Comparison of ENCODE assay signal across 23 cellular contexts in the genomic region with DNA sequence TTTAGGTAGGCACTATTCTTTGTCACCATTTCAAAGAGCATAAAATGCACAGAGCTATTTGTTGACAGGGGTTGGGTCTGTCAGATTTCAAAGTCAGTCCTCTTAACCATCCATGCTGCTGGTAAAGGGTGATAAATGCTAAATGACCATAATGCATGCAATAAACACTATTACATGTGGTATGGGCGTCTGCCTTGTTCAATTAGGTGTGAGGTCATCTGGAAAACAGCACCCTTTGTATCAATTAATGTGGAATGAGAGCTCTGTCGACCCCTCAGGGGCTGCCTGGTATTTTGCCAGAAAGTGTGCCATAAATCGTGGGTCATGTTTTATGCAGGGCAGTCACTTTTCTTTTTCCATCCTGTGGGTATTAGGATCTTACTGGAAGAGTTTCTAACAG.
DNase-seq lines count a peak whose midpoint lies in the region; ATAC-seq, FAIRE-seq and TF ChIP-seq lines count a peak whose summit lies in the region.
"Had no signal": no experiment of that assay in that cellular context is flagged by ENCODE, and none has a peak within 500 bp of the region (broad histone marks: within the 10 kb centered on the region; RNA-seq: fewer than 3 reads in every experiment).

No MANE protein-coding gene starts in this region.

- no peaks in the 10 kb centered on the region for H3K27me3 ChIP-seq in transverse colon
- H3K27me3 ChIP-seq: BLaER1 had no signal

- whole genome bisulfite sequencing in A549 (ENCODE audit: missing lambda C conversion rate): 1% methylated on average over 3 of the region's 3 CpGs
- 28% methylated on average over 3 of the region's 3 CpGs; no CpG with 5 or more reads in 1 of the 2 donors for WGBS in transverse colon (ENCODE audit: low coverage in 1 of 2), 2 donors

- H3K4me1 ChIP-seq in A549 (no peaks in the 10 kb centered on the region), transverse colon (no peaks in the 10 kb centered on the region)
- H3K4me1 ChIP-seq: Caco-2, HAP-1 had no signal

- TF ChIP-seq EP300 in A549 (IDR thresholded peaks at IDR 0.05): no peak
- TF ChIP-seq EP300 in transverse colon (IDR thresholded peaks at IDR 0.05; ENCODE audit: low read depth): no peak

- H3K36me3 ChIP-seq in transverse colon: no peaks in the 10 kb centered on the region
- H3K36me3 ChIP-seq: BLaER1, HAP-1 had no signal

- in situ Hi-C loops in transverse colon (cut with MboI; ENCODE audit: low pct_ligation_motif_present in 1 of 4, low pct_unique_long_range_greater_than_20kb in 1 of 4, low sequenced_read_pairs in 3 of 4): no loop called here

- DNase-seq in NCI-H146 (lab: John Stamatoyannopoulos, UW): peak; percentile 16
- no peak for DNase-seq in NCI-H146 treated with DMSO at 0.1 percent for 48 hours (lab: John Stamatoyannopoulos, UW; ENCODE audit: unreplicated experiment)
- DNase-seq in A549 (ENCODE audit: low read depth in 1 of 2, low spot score in 1 of 2): no peak
- peak; percentile 92 for DNase-seq in NCI-H69 (lab: John Stamatoyannopoulos, UW)
- DNase-seq in transverse colon: no peak
- no peak for DNase-seq in NCI-H187 (lab: John Stamatoyannopoulos, UW)
- DNase-seq: 8988T; Caco-2; CD4-positive, CD25-positive, alpha-beta regulatory T cell; CD8-positive, alpha-beta T cell; DMS 273 treated with DMSO at 0.1 percent for 48 hours; DMS79; EL; GDM1; HFFc6 had no signal

- TF ChIP-seq POLR2A in A549 (IDR thresholded peaks at IDR 0.05; ENCODE audit: low read length) (no peak), transverse colon (IDR thresholded peaks at IDR 0.05) (no peak)

- intact Hi-C loops in transverse colon (cut with DNase I; ENCODE audit: low total_unique reads): no loop called here

- peak; percentile 86 for FAIRE-seq in A549 (lab: Jason Lieb, UNC)
- FAIRE-seq: GM12891, GM18507, H54 had no signal

- H3K27ac ChIP-seq in A549: no peak overlapping the region
- H3K27ac ChIP-seq in transverse colon: no peak overlapping the region
- H3K27ac ChIP-seq: BLaER1, C4-2B had no signal

- no peak for TF ChIP-seq CTCF in A549 (IDR thresholded peaks at IDR 0.05)
- TF ChIP-seq CTCF in transverse colon (IDR thresholded peaks at IDR 0.05): no peak

- no peak for ATAC-seq in A549
- no peak for ATAC-seq in SK-N-SH treated with all-trans-retinoic acid at 6 μM for 48 hours
- ATAC-seq: CD8-positive, alpha-beta T cell; GM23338 had no signal

- no peak overlapping the region for H3K4me2 ChIP-seq in A549
- H3K4me2 ChIP-seq: BLaER1, GM23338 had no signal

- CTCF ChIA-PET in A549 (lab: Yijun Ruan, JAX): interaction anchor here (0.6 to 1.5 kb wide), 2 partner anchors 10 to 280 kb away, joined by 3 read pairs; no protein-coding TSS in a partner anchor

- POLR2A ChIA-PET in A549 (lab: Yijun Ruan, JAX): no interaction called here

- no peak overlapping the region for H3K4me3 ChIP-seq in A549
- H3K4me3 ChIP-seq in transverse colon: no peak overlapping the region
- H3K4me3 ChIP-seq: BLaER1, GM23338, HAP-1 had no signal

- H3K9me3 ChIP-seq in A549: no peaks in the 10 kb centered on the region
- no peaks in the 10 kb centered on the region for H3K9me3 ChIP-seq in transverse colon
- H3K9me3 ChIP-seq: BLaER1, Caco-2, HAP-1 had no signal

- no peak for TF ChIP-seq RAD21 in A549 (conservative IDR thresholded peaks at IDR 0.05 in 1 of 2, IDR thresholded peaks at IDR 0.05 in 1 of 2)

TF ChIP-seq in A549, 52 proteins besides CTCF, POLR2A, EP300 and RAD21 (continues in another document):
- TF ChIP-seq, protein P1, sequence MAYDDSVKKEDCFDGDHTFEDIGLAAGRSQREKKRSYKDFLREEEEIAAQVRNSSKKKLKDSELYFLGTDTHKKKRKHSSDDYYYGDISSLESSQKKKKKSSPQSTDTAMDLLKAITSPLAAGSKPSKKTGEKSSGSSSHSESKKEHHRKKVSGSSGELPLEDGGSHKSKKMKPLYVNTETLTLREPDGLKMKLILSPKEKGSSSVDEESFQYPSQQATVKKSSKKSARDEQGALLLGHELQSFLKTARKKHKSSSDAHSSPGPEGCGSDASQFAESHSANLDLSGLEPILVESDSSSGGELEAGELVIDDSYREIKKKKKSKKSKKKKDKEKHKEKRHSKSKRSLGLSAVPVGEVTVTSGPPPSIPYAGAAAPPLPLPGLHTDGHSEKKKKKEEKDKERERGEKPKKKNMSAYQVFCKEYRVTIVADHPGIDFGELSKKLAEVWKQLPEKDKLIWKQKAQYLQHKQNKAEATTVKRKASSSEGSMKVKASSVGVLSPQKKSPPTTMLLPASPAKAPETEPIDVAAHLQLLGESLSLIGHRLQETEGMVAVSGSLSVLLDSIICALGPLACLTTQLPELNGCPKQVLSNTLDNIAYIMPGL (CRISPR knock-in tag; IDR thresholded peaks at IDR 0.05; ENCODE audit: borderline replicate concordance): no peak
- TF ChIP-seq POLR2AphosphoS2 (conservative IDR thresholded peaks at IDR 0.05; ENCODE audit: low read length) (no peak), ZNF302 (CRISPR knock-in tag; IDR thresholded peaks at IDR 0.05) (no peak), ZSCAN20 (CRISPR knock-in tag; IDR thresholded peaks at IDR 0.05) (no peak), HDAC2 (IDR thresholded peaks at IDR 0.05) (no peak), SREBF2 (IDR thresholded peaks at IDR 0.05) (no peak), RARB (CRISPR knock-in tag; IDR thresholded peaks at IDR 0.05) (no peak), ZFP36 (IDR thresholded peaks at IDR 0.05; ENCODE audit: borderline replicate concordance, partially characterized antibody) (no peak), CBX2 (IDR thresholded peaks at IDR 0.05; ENCODE audit: borderline replicate concordance, low read depth) (no peak), HOXB13 (CRISPR knock-in tag; IDR thresholded peaks at IDR 0.05; ENCODE audit: low read depth) (no peak), ESRRA (IDR thresholded peaks at IDR 0.05; ENCODE audit: borderline replicate concordance, low read length) (no peak), GATA3 (IDR thresholded peaks at IDR 0.05; ENCODE audit: borderline replicate concordance) (no peak), ZC3H11A (IDR thresholded peaks at IDR 0.05) (no peak), NPAS2 (CRISPR knock-in tag; IDR thresholded peaks at IDR 0.05; ENCODE audit: borderline replicate concordance) (no peak)
- TF ChIP-seq, protein P2, sequence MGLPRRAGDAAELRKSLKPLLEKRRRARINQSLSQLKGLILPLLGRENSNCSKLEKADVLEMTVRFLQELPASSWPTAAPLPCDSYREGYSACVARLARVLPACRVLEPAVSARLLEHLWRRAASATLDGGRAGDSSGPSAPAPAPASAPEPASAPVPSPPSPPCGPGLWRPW (IDR thresholded peaks at IDR 0.05): no peak
- TF ChIP-seq, protein P3, sequence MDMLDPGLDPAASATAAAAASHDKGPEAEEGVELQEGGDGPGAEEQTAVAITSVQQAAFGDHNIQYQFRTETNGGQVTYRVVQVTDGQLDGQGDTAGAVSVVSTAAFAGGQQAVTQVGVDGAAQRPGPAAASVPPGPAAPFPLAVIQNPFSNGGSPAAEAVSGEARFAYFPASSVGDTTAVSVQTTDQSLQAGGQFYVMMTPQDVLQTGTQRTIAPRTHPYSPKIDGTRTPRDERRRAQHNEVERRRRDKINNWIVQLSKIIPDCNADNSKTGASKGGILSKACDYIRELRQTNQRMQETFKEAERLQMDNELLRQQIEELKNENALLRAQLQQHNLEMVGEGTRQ (IDR thresholded peaks at IDR 0.05): no peak

TF ChIP-seq in SK-N-SH treated with all-trans-retinoic acid at 6 μM for 48 hours, 23 proteins besides CTCF, POLR2A, EP300 and RAD21:
- peak; percentile 19; the same call in 1 of the 2 replicates for TF ChIP-seq TCF4 (CRISPR knock-in tag; IDR thresholded peaks at IDR 0.05; ENCODE audit: borderline replicate concordance)
- no peak for TF ChIP-seq OSR1 (CRISPR knock-in tag; IDR thresholded peaks at IDR 0.05)

Comparison
In these comparisons a context has a peak if more than half of its experiments do, and no peak if none do; other contexts are left out.
1. DNase-seq: peak in NCI-H146 (single experiment) and NCI-H69 (single experiment); none in NCI-H146 treated with DMSO at 0.1 percent for 48 hours (single experiment), A549 (0 of 2), transverse colon (single experiment) and NCI-H187 (0 of 2).